ENCODE assay signal across 1 cellular context in genomic region chr1:235844776-235845175, GRCh38.
TF ChIP-seq lines count a peak whose summit lies in the region.

No MANE protein-coding gene starts in this region.

TF ChIP-seq in K562, 482 proteins besides CTCF, POLR2A, EP300 and RAD21 (continued from another document):
- TF ChIP-seq, protein P1, sequence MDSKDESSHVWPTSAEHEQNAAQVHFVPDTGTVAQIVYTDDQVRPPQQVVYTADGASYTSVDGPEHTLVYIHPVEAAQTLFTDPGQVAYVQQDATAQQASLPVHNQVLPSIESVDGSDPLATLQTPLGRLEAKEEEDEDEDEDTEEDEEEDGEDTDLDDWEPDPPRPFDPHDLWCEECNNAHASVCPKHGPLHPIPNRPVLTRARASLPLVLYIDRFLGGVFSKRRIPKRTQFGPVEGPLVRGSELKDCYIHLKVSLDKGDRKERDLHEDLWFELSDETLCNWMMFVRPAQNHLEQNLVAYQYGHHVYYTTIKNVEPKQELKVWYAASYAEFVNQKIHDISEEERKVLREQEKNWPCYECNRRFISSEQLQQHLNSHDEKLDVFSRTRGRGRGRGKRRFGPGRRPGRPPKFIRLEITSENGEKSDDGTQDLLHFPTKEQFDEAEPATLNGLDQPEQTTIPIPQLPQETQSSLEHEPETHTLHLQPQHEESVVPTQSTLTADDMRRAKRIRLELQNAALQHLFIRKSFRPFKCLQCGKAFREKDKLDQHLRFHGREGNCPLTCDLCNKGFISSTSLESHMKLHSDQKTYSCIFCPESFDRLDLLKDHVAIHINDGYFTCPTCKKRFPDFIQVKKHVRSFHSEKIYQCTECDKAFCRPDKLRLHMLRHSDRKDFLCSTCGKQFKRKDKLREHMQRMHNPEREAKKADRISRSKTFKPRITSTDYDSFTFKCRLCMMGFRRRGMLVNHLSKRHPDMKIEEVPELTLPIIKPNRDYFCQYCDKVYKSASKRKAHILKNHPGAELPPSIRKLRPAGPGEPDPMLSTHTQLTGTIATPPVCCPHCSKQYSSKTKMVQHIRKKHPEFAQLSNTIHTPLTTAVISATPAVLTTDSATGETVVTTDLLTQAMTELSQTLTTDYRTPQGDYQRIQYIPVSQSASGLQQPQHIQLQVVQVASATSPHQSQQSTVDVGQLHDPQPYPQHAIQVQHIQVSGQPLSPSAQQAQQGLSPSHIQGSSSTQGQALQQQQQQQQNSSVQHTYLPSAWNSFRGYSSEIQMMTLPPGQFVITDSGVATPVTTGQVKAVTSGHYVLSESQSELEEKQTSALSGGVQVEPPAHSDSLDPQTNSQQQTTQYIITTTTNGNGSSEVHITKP (IDR thresholded peaks at IDR 0.05; ENCODE audit: partially characterized antibody): no peak
- TF ChIP-seq CBX1 (IDR thresholded peaks at IDR 0.05; ENCODE audit: low read depth) (no peak), IFI16 (CRISPR knock-in tag; IDR thresholded peaks at IDR 0.05) (no peak), RBFOX2 (IDR thresholded peaks at IDR 0.05; ENCODE audit: low read depth, low read length) (no peak), STAT5B (CRISPR knock-in tag; IDR thresholded peaks at IDR 0.05) (no peak), ZNF253 (CRISPR knock-in tag; conservative IDR thresholded peaks at IDR 0.05) (no peak), ARID4B (CRISPR knock-in tag; IDR thresholded peaks at IDR 0.05) (no peak), SETDB1 (IDR thresholded peaks at IDR 0.05; ENCODE audit: low read length) (no peak), PHTF2 (CRISPR knock-in tag; IDR thresholded peaks at IDR 0.05) (no peak), TEAD4 (IDR thresholded peaks at IDR 0.05; ENCODE audit: low read length) (no peak), TEAD4 (CRISPR knock-in tag; IDR thresholded peaks at IDR 0.05; ENCODE audit: borderline replicate concordance) (no peak), MGA (IDR thresholded peaks at IDR 0.05) (no peak), E2F3 (CRISPR knock-in tag; IDR thresholded peaks at IDR 0.05) (no peak), ZSCAN32 (CRISPR knock-in tag; IDR thresholded peaks at IDR 0.05) (no peak)
- TF ChIP-seq, protein P2, sequence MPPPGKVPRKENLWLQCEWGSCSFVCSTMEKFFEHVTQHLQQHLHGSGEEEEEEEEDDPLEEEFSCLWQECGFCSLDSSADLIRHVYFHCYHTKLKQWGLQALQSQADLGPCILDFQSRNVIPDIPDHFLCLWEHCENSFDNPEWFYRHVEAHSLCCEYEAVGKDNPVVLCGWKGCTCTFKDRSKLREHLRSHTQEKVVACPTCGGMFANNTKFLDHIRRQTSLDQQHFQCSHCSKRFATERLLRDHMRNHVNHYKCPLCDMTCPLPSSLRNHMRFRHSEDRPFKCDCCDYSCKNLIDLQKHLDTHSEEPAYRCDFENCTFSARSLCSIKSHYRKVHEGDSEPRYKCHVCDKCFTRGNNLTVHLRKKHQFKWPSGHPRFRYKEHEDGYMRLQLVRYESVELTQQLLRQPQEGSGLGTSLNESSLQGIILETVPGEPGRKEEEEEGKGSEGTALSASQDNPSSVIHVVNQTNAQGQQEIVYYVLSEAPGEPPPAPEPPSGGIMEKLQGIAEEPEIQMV (tag; conservative IDR thresholded peaks at IDR 0.05; ENCODE audit: low read depth): no peak
TF ChIP-seq in K562: peak in this region for 0.
